In the genomic region with DNA sequence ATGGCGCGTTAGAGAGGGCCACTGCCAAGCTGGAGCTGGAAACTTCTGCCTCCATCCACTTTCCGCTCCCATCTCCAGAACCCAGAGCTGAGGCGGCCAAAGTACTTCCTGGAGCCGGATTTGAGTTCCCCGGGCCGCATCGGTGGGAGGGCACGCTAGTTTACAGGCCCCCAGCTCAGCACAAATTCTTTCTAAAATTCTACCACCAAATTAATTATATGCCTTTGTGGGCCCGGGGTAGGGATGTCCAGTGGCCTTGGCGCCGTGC, we compare ENCODE assay signal across 15 cellular contexts. TPM values are rescaled to one million over a fixed set of nuclear protein-coding genes. Genes with fewer than 3 reads are reported as not detected.
DNase-seq lines count a peak whose midpoint lies in the region; ATAC-seq and TF ChIP-seq lines count a peak whose summit lies in the region.
"Had no signal": no experiment of that assay in that cellular context is flagged by ENCODE, and none has a peak within 500 bp of the region (broad histone marks: within the 10 kb centered on the region; RNA-seq: fewer than 3 reads in every experiment).

No MANE protein-coding gene starts in this region.

- H3K4me1 ChIP-seq in ACC112 (ENCODE audit: control insufficient read depth, insufficient read depth, low read length, unreplicated experiment): no peaks in the 10 kb centered on the region
- H3K4me1 ChIP-seq in GM23338 (ENCODE audit: insufficient read depth): peaks cover 31% of the 10 kb centered on the region
- H3K4me1 ChIP-seq in lower lobe of right lung: peaks cover 41% of the 10 kb centered on the region

- H3K4me2 ChIP-seq in GM23338: peak overlapping the region; percentile 97

- H4K20me1 ChIP-seq in GM23338 (replicated peaks; ENCODE audit: insufficient read depth): peaks cover 19% of the 10 kb centered on the region

- peaks cover 13% of the 10 kb centered on the region; the same call in 1 of the 2 replicates for H3F3A ChIP-seq in GM23338 (replicated peaks; ENCODE audit: low read depth)

- ATAC-seq in GM23338: no peak
- no peak for ATAC-seq in GM18907 (IDR thresholded peaks at IDR 0.05; ENCODE audit: unreplicated experiment)
- ATAC-seq in lower lobe of right lung: no peak
- ATAC-seq in GM21737 (IDR thresholded peaks at IDR 0.05; ENCODE audit: unreplicated experiment): no peak

- H3K4me3 ChIP-seq in ACC112 (ENCODE audit: low read depth, low read length) (peak overlapping the region; percentile 27; the same call in 1 of the 2 replicates), GM23338 (peak overlapping the region; percentile 74), dorsolateral prefrontal cortex (peak overlapping the region in 55 of 59 donors; percentile 5 to 74 (median 52)), lower lobe of right lung (no peak overlapping the region)

- peak; percentile 56 for DNase-seq in GM23338 (ENCODE audit: low spot score)
- DNase-seq in dorsolateral prefrontal cortex: no peak
- DNase-seq in nephron progenitor cell: peak; percentile 25
- no peak for DNase-seq in lower lobe of right lung
- no peak for DNase-seq in HUDEP-2 (lab: John Stamatoyannopoulos, UW; ENCODE audit: unreplicated experiment in 76 of 76)
- DNase-seq: Kasumi-1, NCI-H524 treated with DMSO at 0.1 percent for 48 hours, T-helper 1 cell had no signal

- peaks cover 43% of the 10 kb centered on the region for H3K4me1 Mint-ChIP-seq in GM23338
- H3K4me1 Mint-ChIP-seq in nephron progenitor cell: peaks cover 53% of the 10 kb centered on the region

- H3K27me3 ChIP-seq in ACC112 (ENCODE audit: insufficient read depth, low read length) (peaks cover 97% of the 10 kb centered on the region), GM23338 (ENCODE audit: insufficient read depth) (peaks cover 85% of the 10 kb centered on the region), dorsolateral prefrontal cortex (peaks cover 0 to 100% (median 81%) of the 10 kb centered on the region in 45 donors), lower lobe of right lung (ENCODE audit: low read depth) (peaks cover 95% of the 10 kb centered on the region)

- H3K27me3 Mint-ChIP-seq in GM23338 (ENCODE audit: insufficient read depth, low read depth, poor library complexity) (peaks cover 80% of the 10 kb centered on the region), nephron progenitor cell (ENCODE audit: low read depth, poor library complexity) (peaks cover 100% of the 10 kb centered on the region)

- intact Hi-C loops in dorsolateral prefrontal cortex (cut with DNase I): loop anchor here in 1 of 2 donors (10.0 kb wide), 1 partner anchor 128 kb away; no protein-coding TSS in a partner anchor
- intact Hi-C loops in lower lobe of right lung (cut with DNase I): no loop called here

- H3K9me2 ChIP-seq in GM23338 (ENCODE audit: insufficient read depth): no peaks in the 10 kb centered on the region

- TF ChIP-seq CTCF in GM23338 (conservative IDR thresholded peaks at IDR 0.05; ENCODE audit: low read depth in 2 of 2) (no peak), dorsolateral prefrontal cortex (IDR thresholded peaks at IDR 0.05 in 54 of 56, conservative IDR thresholded peaks at IDR 0.05 in 2 of 56; ENCODE audit: low read depth in 1 of 56, partially characterized antibody in 56 of 56) (no peak), nephron progenitor cell (IDR thresholded peaks at IDR 0.05) (no peak), lower lobe of right lung (IDR thresholded peaks at IDR 0.05) (no peak)

- peaks cover 3% of the 10 kb centered on the region; the same call in 1 of the 3 replicates for H3K9me3 Mint-ChIP-seq in GM23338
- no peaks in the 10 kb centered on the region for H3K9me3 Mint-ChIP-seq in nephron progenitor cell

- H3K79me2 ChIP-seq in ACC112 (ENCODE audit: control insufficient read depth, insufficient read depth, low read length, unreplicated experiment): no peaks in the 10 kb centered on the region
- no peaks in the 10 kb centered on the region for H3K79me2 ChIP-seq in GM23338 (replicated peaks; ENCODE audit: insufficient read depth)

- H3K27ac Mint-ChIP-seq in GM23338 (no peak overlapping the region), nephron progenitor cell (no peak overlapping the region)

- H3K4me3 Mint-ChIP-seq in GM23338: peak overlapping the region; percentile 72
- H3K4me3 Mint-ChIP-seq in nephron progenitor cell: peak overlapping the region; percentile 82

- H2AFZ ChIP-seq in ACC112 (ENCODE audit: low read length, unreplicated experiment): no peak overlapping the region
- peak overlapping the region; percentile 80 for H2AFZ ChIP-seq in GM23338

- H3K36me3 ChIP-seq in ACC112 (ENCODE audit: insufficient read depth, low read length) (no peaks in the 10 kb centered on the region), GM23338 (ENCODE audit: insufficient read depth) (no peaks in the 10 kb centered on the region), lower lobe of right lung (no peaks in the 10 kb centered on the region)

- H3K36me3 Mint-ChIP-seq in GM23338 (ENCODE audit: low read depth) (no peaks in the 10 kb centered on the region; the same call in 2 of the 3 replicates), nephron progenitor cell (ENCODE audit: low read depth) (no peaks in the 10 kb centered on the region)

- no peaks in the 10 kb centered on the region for H3K9me3 ChIP-seq in lower lobe of right lung

- H3K27ac ChIP-seq in ACC112 (ENCODE audit: low read depth, low read length) (no peak overlapping the region), GM23338 (ENCODE audit: low read depth) (no peak overlapping the region), dorsolateral prefrontal cortex (peak overlapping the region in 29 of 59 donors; percentile 24 to 84 (median 59)), lower lobe of right lung (no peak overlapping the region)
- H3K27ac ChIP-seq: HL-60 had no signal

TF ChIP-seq in GM23338, 12 proteins besides CTCF, POLR2A, EP300 and RAD21:
- TF ChIP-seq STAT1 (IDR thresholded peaks at IDR 0.05; ENCODE audit: unreplicated experiment): no peak
- peak; percentile 86 for TF ChIP-seq EZH2 (IDR thresholded peaks at IDR 0.05; ENCODE audit: low read depth, unreplicated experiment)
- TF ChIP-seq EZH2phosphoT487 (IDR thresholded peaks at IDR 0.05; ENCODE audit: unreplicated experiment): no peak
- no peak for TF ChIP-seq JUNB (IDR thresholded peaks at IDR 0.05; ENCODE audit: unreplicated experiment)

RNA-seq across cellular contexts. Expression of gene RFX4, which starts 3.7 kb away (rescaled TPM):
- total RNA-seq in GM23338 (2014; rRNA removed; shearing (Covaris generic)): 2.1 TPM in 1 of 2 replicates, not detected in the other
- polyA plus RNA-seq in GM23338 (2016; fragmentation: Nextera tagmentation; extraction: Ambion mirVana): 0.23 and 0.49 TPM in 2 replicates
- total RNA-seq in dorsolateral prefrontal cortex (10 to 100 TPM; 13.6 to 85.8 (median 33.3) TPM), lower lobe of right lung (not detected)
- total RNA-seq: mammary epithelial cell, RPMI7951 had no signal
- polyA plus RNA-seq: BJ, mammary epithelial cell had no signal

Comparison
In these comparisons a context has a peak if more than half of its experiments do, and no peak if none do; other contexts are left out.
1. DNase-seq: peak in GM23338 (single experiment) and nephron progenitor cell (single experiment); none in dorsolateral prefrontal cortex (0 of 10), lower lobe of right lung (single experiment) and HUDEP-2 (0 of 76).